In genomic region chr20:10381477-10381876, GRCh38 we compare ENCODE assay signal across 1 cellular context.
TF ChIP-seq lines count a peak whose summit lies in the region.

No MANE protein-coding gene starts in this region.

TF ChIP-seq in HepG2, 621 proteins besides CTCF, POLR2A, EP300 and RAD21 (continued from another document):
- TF ChIP-seq MED8 (CRISPR knock-in tag; IDR thresholded peaks at IDR 0.05; ENCODE audit: insufficient replicate concordance): no peak
- no peak for TF ChIP-seq ZNF234 (CRISPR knock-in tag; conservative IDR thresholded peaks at IDR 0.05)
- TF ChIP-seq SIX4 (CRISPR knock-in tag; IDR thresholded peaks at IDR 0.05): no peak
- 0 out of 2 replicates have a peak, but pooled peaks have one; percentile 36 for TF ChIP-seq ZSCAN5A (CRISPR knock-in tag; IDR thresholded peaks at IDR 0.05; ENCODE audit: borderline replicate concordance)
- TF ChIP-seq MAFF (IDR thresholded peaks at IDR 0.05; ENCODE audit: low read depth, low read length): peak; percentile 84
- TF ChIP-seq ZNF629 (CRISPR knock-in tag; conservative IDR thresholded peaks at IDR 0.05): peak; percentile 94
- no peak for TF ChIP-seq PTBP1 (IDR thresholded peaks at IDR 0.05; ENCODE audit: low read depth, low read length, poor library complexity, severe bottlenecking)
- TF ChIP-seq STAG1 (CRISPR knock-in tag; IDR thresholded peaks at IDR 0.05): peak; percentile 84
- TF ChIP-seq KDM1A (CRISPR knock-in tag; IDR thresholded peaks at IDR 0.05): 0 out of 2 replicates have a peak, but pooled peaks have one; percentile 36
- TF ChIP-seq MAFK (conservative IDR thresholded peaks at IDR 0.05 in 1 of 2, IDR thresholded peaks at IDR 0.05 in 1 of 2; ENCODE audit: low read length in 2 of 2): peak; percentile 81 to 85
- TF ChIP-seq CHD4 (IDR thresholded peaks at IDR 0.05; ENCODE audit: borderline replicate concordance, low read length): peak; percentile 71
- no peak for TF ChIP-seq ATM (IDR thresholded peaks at IDR 0.05; ENCODE audit: borderline replicate concordance)
- no peak for TF ChIP-seq MIER2 (CRISPR knock-in tag; IDR thresholded peaks at IDR 0.05)
- TF ChIP-seq MTA3 (CRISPR knock-in tag; IDR thresholded peaks at IDR 0.05): no peak
- peak; percentile 35; the same call in 1 of the 2 replicates for TF ChIP-seq SMC3 (IDR thresholded peaks at IDR 0.05; ENCODE audit: low read length)
- TF ChIP-seq ZNF761 (CRISPR knock-in tag; conservative IDR thresholded peaks at IDR 0.05): no peak
- peak; percentile 41 for TF ChIP-seq TEAD3 (CRISPR knock-in tag; optimal IDR thresholded peaks at IDR 0.05; ENCODE audit: borderline replicate concordance)
- no peak for TF ChIP-seq RARG (CRISPR knock-in tag; IDR thresholded peaks at IDR 0.05; ENCODE audit: low read depth)
- no peak for TF ChIP-seq SKIL (CRISPR knock-in tag; IDR thresholded peaks at IDR 0.05; ENCODE audit: borderline replicate concordance)
- TF ChIP-seq ZNF710 (CRISPR knock-in tag; IDR thresholded peaks at IDR 0.05; ENCODE audit: borderline replicate concordance): no peak
- TF ChIP-seq NR3C1 (CRISPR knock-in tag; IDR thresholded peaks at IDR 0.05): no peak
- TF ChIP-seq GABPA (IDR thresholded peaks at IDR 0.05; ENCODE audit: low read depth, low read length): no peak
- TF ChIP-seq GABPA (CRISPR knock-in tag; IDR thresholded peaks at IDR 0.05; ENCODE audit: low read depth): no peak
- no peak for TF ChIP-seq ZFP36L1 (CRISPR knock-in tag; IDR thresholded peaks at IDR 0.05)
- no peak for TF ChIP-seq CREBL2 (CRISPR knock-in tag; IDR thresholded peaks at IDR 0.05; ENCODE audit: borderline replicate concordance)
- no peak for TF ChIP-seq ZKSCAN1 (IDR thresholded peaks at IDR 0.05; ENCODE audit: low read length)
- no peak for TF ChIP-seq ATF3 (CRISPR knock-in tag; IDR thresholded peaks at IDR 0.05)
- no peak for TF ChIP-seq JUN (CRISPR knock-in tag; IDR thresholded peaks at IDR 0.05)
- no peak for TF ChIP-seq ZNF280D (CRISPR knock-in tag; IDR thresholded peaks at IDR 0.05)
- TF ChIP-seq PBX2 (CRISPR knock-in tag; IDR thresholded peaks at IDR 0.05): peak; percentile 57; the same call in 1 of the 2 replicates
- TF ChIP-seq PHF8 (CRISPR knock-in tag; IDR thresholded peaks at IDR 0.05): no peak
- TF ChIP-seq CCDC6 (CRISPR knock-in tag; IDR thresholded peaks at IDR 0.05): no peak
- TF ChIP-seq MED13 (CRISPR knock-in tag; IDR thresholded peaks at IDR 0.05): no peak
- TF ChIP-seq AKAP8 (CRISPR knock-in tag; IDR thresholded peaks at IDR 0.05): no peak
- no peak for TF ChIP-seq ZNF30 (CRISPR knock-in tag; IDR thresholded peaks at IDR 0.05)
- 0 out of 2 replicates have a peak, but pooled peaks have one; percentile 31 for TF ChIP-seq ZMYM3 (CRISPR knock-in tag; IDR thresholded peaks at IDR 0.05)
TF ChIP-seq in HepG2: peak in this region for 11.
